9 cellular contexts compared by ENCODE assay signal in genomic region chr1:111030590-111030989, GRCh38.
DNase-seq lines count a peak whose midpoint lies in the region; ATAC-seq and TF ChIP-seq lines count a peak whose summit lies in the region.
"Had no signal": no experiment of that assay in that cellular context is flagged by ENCODE, and none has a peak within 500 bp of the region (broad histone marks: within the 10 kb centered on the region; RNA-seq: fewer than 3 reads in every experiment).

No MANE protein-coding gene starts in this region.

- POLR2A ChIA-PET in AG04449 (lab: Yijun Ruan, JAX): no interaction called here

- no peaks in the 10 kb centered on the region for H3K4me1 ChIP-seq in mesenchymal stem cell (ENCODE audit: control insufficient read depth, insufficient read depth, low read depth, low read length)

- WGBS in mesenchymal stem cell: 0% methylated on average over 1 of the region's 1 CpG

- H3K27me3 ChIP-seq in mesenchymal stem cell (ENCODE audit: control insufficient read depth in 1 of 2, insufficient read depth in 1 of 2, low read length in 2 of 2): no peaks in the 10 kb centered on the region

- H3K4me3 ChIP-seq in AG04449 (ENCODE audit: low read depth, low read length): no peak overlapping the region
- H3K4me3 ChIP-seq in mesenchymal stem cell (ENCODE audit: insufficient read depth in 1 of 2, low read depth in 1 of 2, low read length in 2 of 2): no peak overlapping the region

- CTCF ChIA-PET in AG04449 (lab: Yijun Ruan, JAX): interaction anchor here (0.9 to 2.7 kb wide), 26 partner anchors 10 to 370 kb away, joined by 3 to 32 read pairs (median 6); no protein-coding TSS in a partner anchor

- no peak overlapping the region for H2BK15ac ChIP-seq in mesenchymal stem cell (ENCODE audit: low read depth, poor library complexity, severe bottlenecking)

- no peak overlapping the region for H2BK120ac ChIP-seq in mesenchymal stem cell (ENCODE audit: low read depth, low read length)

- no peak overlapping the region for H3K27ac Mint-ChIP-seq in stimulated activated naive CD8-positive, alpha-beta T cell treated with anti-CD3 and anti-CD28 coated beads, Interleukin-15, amount 100 ng/mL, for 72 hours

- no peak overlapping the region for H3K18ac ChIP-seq in mesenchymal stem cell (ENCODE audit: low read depth in 1 of 2, low read length in 2 of 2)

- no peaks in the 10 kb centered on the region for H3K9me3 ChIP-seq in mesenchymal stem cell (ENCODE audit: control insufficient read depth, low read length)

- no peak overlapping the region for H3K23ac ChIP-seq in mesenchymal stem cell (ENCODE audit: low read length in 2 of 2)

- ATAC-seq in stimulated activated naive CD8-positive, alpha-beta T cell treated with anti-CD3 and anti-CD28 coated beads, Interleukin-15, amount 100 ng/mL, for 72 hours: peak; percentile 82

- peaks cover 12% of the 10 kb centered on the region for H3K27me3 Mint-ChIP-seq in stimulated activated naive CD8-positive, alpha-beta T cell treated with anti-CD3 and anti-CD28 coated beads, Interleukin-15, amount 100 ng/mL, for 72 hours

- H4K8ac ChIP-seq in mesenchymal stem cell (ENCODE audit: low read length): no peak overlapping the region

- H3K36me3 ChIP-seq in mesenchymal stem cell (ENCODE audit: control insufficient read depth in 1 of 2, insufficient read depth in 2 of 2, low read depth in 1 of 2, low read length in 2 of 2): no peaks in the 10 kb centered on the region

- H2BK12ac ChIP-seq in mesenchymal stem cell (ENCODE audit: low read length in 2 of 2): no peak overlapping the region

- H3K14ac ChIP-seq in mesenchymal stem cell (ENCODE audit: low read length in 2 of 2): no peak overlapping the region

- H3K79me1 ChIP-seq in mesenchymal stem cell (replicated peaks; ENCODE audit: low read length, poor library complexity, severe bottlenecking): no peaks in the 10 kb centered on the region

- DNase-seq in AG04449 (ENCODE audit: low read depth, low spot score) (no peak), NCI-H146 (lab: John Stamatoyannopoulos, UW) (peak; percentile 16), T-helper 9 cell (peak; percentile 26), mesenchymal stem cell (peak; percentile 55), ecto neural progenitor cell (ENCODE audit: low spot score) (no peak)
- peak; percentile 42 for DNase-seq in central memory CD4-positive, alpha-beta T cell
- DNase-seq in stimulated activated naive CD8-positive, alpha-beta T cell treated with anti-CD3 and anti-CD28 coated beads, Interleukin-15, amount 100 ng/mL, for 72 hours: peak; percentile 40 to 50
- DNase-seq: right cardiac atrium had no signal

- TF ChIP-seq CTCF in AG04449 (IDR thresholded peaks at IDR 0.05; ENCODE audit: insufficient read depth, low read length, missing control alignments) (peak; percentile 78), GM12872 (IDR thresholded peaks at IDR 0.05; ENCODE audit: insufficient read depth, low read depth, low read length) (peak; percentile 90)

- H2AFZ ChIP-seq in mesenchymal stem cell (ENCODE audit: low read depth, low read length): no peak overlapping the region

- H3K4me3 Mint-ChIP-seq in stimulated activated naive CD8-positive, alpha-beta T cell treated with anti-CD3 and anti-CD28 coated beads, Interleukin-15, amount 100 ng/mL, for 72 hours: no peak overlapping the region

- no peak overlapping the region for H4K91ac ChIP-seq in mesenchymal stem cell (ENCODE audit: low read length)

- H3K9ac ChIP-seq in mesenchymal stem cell (ENCODE audit: low read length): no peak overlapping the region

- H3K4me2 ChIP-seq in mesenchymal stem cell (ENCODE audit: low read length, poor library complexity, severe bottlenecking): no peak overlapping the region

- no peak overlapping the region for H3K27ac ChIP-seq in mesenchymal stem cell (ENCODE audit: low read length, poor library complexity, severe bottlenecking)

- no peak overlapping the region for H2AK5ac ChIP-seq in mesenchymal stem cell (ENCODE audit: low read length, severe bottlenecking)

- H3K4me1 Mint-ChIP-seq in stimulated activated naive CD8-positive, alpha-beta T cell treated with anti-CD3 and anti-CD28 coated beads, Interleukin-15, amount 100 ng/mL, for 72 hours: no peaks in the 10 kb centered on the region

- H3K4ac ChIP-seq in mesenchymal stem cell (ENCODE audit: low read depth in 1 of 2, low read length in 2 of 2): no peak overlapping the region

- no peak overlapping the region for H2BK5ac ChIP-seq in mesenchymal stem cell (ENCODE audit: low read depth, low read length, poor library complexity, severe bottlenecking)

- H3K9me3 Mint-ChIP-seq in stimulated activated naive CD8-positive, alpha-beta T cell treated with anti-CD3 and anti-CD28 coated beads, Interleukin-15, amount 100 ng/mL, for 72 hours: no peaks in the 10 kb centered on the region

Comparison
In these comparisons a context has a peak if more than half of its experiments do, and no peak if none do; other contexts are left out.
1. DNase-seq: peak in NCI-H146 (single experiment), T-helper 9 cell (single experiment), central memory CD4-positive, alpha-beta T cell (single experiment), mesenchymal stem cell (single experiment) and stimulated activated naive CD8-positive, alpha-beta T cell treated with anti-CD3 and anti-CD28 coated beads, Interleukin-15, amount 100 ng/mL, for 72 hours (2 of 2); none in AG04449 (single experiment) and ecto neural progenitor cell (single experiment).